Comparison of ENCODE assay signal across 1 cellular context in the genomic region with DNA sequence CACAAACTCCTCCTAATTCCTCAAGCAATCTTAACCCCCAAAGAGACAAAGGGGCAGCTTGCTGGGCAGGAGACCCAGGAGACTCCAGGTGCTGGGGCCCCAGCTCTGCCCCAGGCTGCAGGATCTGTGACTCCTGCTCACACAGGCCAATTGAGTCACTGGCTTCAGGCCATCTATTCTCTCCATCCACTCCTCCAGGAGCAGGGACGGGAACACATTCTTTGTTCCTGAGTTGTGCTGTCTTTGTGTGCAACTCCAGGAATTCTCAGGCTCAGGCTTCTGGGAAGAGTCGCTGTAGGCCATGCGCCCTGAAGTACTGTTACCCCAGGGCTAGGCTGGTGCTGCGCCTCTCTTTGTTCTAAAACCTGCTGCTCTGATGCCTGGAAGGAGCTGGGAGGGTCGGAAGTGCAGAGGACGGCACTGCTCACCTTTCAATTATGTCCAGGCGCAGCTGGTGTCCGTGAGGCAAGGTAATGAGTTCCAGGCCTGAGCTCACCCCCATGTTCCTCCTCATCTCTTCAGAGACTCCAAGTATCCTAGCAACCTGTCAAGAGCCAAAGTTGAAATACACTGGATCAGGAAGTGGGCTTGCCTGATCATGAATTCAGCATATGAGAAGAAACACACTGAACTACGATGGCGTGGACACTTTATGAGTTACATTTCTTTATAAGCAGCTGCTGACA.
TF ChIP-seq lines count a peak whose summit lies in the region.

No MANE protein-coding gene starts in this region.

TF ChIP-seq in HepG2, 621 proteins besides CTCF, POLR2A, EP300 and RAD21 (continued from another document):
- TF ChIP-seq, protein P1, sequence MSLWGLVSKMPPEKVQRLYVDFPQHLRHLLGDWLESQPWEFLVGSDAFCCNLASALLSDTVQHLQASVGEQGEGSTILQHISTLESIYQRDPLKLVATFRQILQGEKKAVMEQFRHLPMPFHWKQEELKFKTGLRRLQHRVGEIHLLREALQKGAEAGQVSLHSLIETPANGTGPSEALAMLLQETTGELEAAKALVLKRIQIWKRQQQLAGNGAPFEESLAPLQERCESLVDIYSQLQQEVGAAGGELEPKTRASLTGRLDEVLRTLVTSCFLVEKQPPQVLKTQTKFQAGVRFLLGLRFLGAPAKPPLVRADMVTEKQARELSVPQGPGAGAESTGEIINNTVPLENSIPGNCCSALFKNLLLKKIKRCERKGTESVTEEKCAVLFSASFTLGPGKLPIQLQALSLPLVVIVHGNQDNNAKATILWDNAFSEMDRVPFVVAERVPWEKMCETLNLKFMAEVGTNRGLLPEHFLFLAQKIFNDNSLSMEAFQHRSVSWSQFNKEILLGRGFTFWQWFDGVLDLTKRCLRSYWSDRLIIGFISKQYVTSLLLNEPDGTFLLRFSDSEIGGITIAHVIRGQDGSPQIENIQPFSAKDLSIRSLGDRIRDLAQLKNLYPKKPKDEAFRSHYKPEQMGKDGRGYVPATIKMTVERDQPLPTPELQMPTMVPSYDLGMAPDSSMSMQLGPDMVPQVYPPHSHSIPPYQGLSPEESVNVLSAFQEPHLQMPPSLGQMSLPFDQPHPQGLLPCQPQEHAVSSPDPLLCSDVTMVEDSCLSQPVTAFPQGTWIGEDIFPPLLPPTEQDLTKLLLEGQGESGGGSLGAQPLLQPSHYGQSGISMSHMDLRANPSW (CRISPR knock-in tag; IDR thresholded peaks at IDR 0.05; ENCODE audit: borderline replicate concordance): no peak
- TF ChIP-seq, protein P2, sequence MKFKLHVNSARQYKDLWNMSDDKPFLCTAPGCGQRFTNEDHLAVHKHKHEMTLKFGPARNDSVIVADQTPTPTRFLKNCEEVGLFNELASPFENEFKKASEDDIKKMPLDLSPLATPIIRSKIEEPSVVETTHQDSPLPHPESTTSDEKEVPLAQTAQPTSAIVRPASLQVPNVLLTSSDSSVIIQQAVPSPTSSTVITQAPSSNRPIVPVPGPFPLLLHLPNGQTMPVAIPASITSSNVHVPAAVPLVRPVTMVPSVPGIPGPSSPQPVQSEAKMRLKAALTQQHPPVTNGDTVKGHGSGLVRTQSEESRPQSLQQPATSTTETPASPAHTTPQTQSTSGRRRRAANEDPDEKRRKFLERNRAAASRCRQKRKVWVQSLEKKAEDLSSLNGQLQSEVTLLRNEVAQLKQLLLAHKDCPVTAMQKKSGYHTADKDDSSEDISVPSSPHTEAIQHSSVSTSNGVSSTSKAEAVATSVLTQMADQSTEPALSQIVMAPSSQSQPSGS (CRISPR knock-in tag; IDR thresholded peaks at IDR 0.05): no peak
- no peak for TF ChIP-seq ZNF557 (CRISPR knock-in tag; IDR thresholded peaks at IDR 0.05)
